Comparison of ENCODE assay signal across 9 cellular contexts in genomic region chr6:137589067-137589848, GRCh38.
DNase-seq lines count a peak whose midpoint lies in the region; ATAC-seq and TF ChIP-seq lines count a peak whose summit lies in the region.
"Had no signal": no experiment of that assay in that cellular context is flagged by ENCODE, and none has a peak within 500 bp of the region (broad histone marks: within the 10 kb centered on the region; RNA-seq: fewer than 3 reads in every experiment).

No MANE protein-coding gene starts in this region.

- DNase-seq in NCI-H146 (lab: John Stamatoyannopoulos, UW) (peak; percentile 7), NCI-H146 treated with DMSO at 0.1 percent for 48 hours (lab: John Stamatoyannopoulos, UW; ENCODE audit: unreplicated experiment) (no peak), MV-4-11 (lab: John Stamatoyannopoulos, UW) (peak; percentile 95), epithelial cell of esophagus (ENCODE audit: low read depth) (peak; percentile 77), pulmonary artery endothelial cell (ENCODE audit: low read depth, low spot score) (peak; percentile 2), DMS153 (lab: John Stamatoyannopoulos, UW) (no peak)
- DNase-seq in activated CD4-positive, CD25-positive, alpha-beta regulatory T cell treated with anti-CD3 and anti-CD28 coated beads, Interleukin-2, amount 50 U/mL, for 72 hours = peak; percentile 34

- no peak overlapping the region for H3K4me3 ChIP-seq in epithelial cell of esophagus (ENCODE audit: low read length)
- H3K4me3 ChIP-seq: BLaER1 treated with 17β-estradiol and CSF1 and Interleukin-3, amounts not matched to agents 10 nM and 100 nM had no signal

- peak; percentile 64 for TF ChIP-seq CTCF in epithelial cell of esophagus (IDR thresholded peaks at IDR 0.05; ENCODE audit: insufficient read depth, low read depth, low read length, missing control alignments)

- peak; percentile 99 for ATAC-seq in HG02588 (IDR thresholded peaks at IDR 0.05; ENCODE audit: unreplicated experiment)

Comparison
In these comparisons a context has a peak if more than half of its experiments do, and no peak if none do; other contexts are left out.
1. DNase-seq: peak in NCI-H146 (single experiment), MV-4-11 (single experiment), activated CD4-positive, CD25-positive, alpha-beta regulatory T cell treated with anti-CD3 and anti-CD28 coated beads, Interleukin-2, amount 50 U/mL, for 72 hours (single experiment), epithelial cell of esophagus (single experiment) and pulmonary artery endothelial cell (single experiment); none in NCI-H146 treated with DMSO at 0.1 percent for 48 hours (single experiment) and DMS153 (single experiment).